In genomic region chr5:10725636-10726035, GRCh38 we compare ENCODE assay signal across 2 cellular contexts.
TF ChIP-seq lines count a peak whose summit lies in the region.

No MANE protein-coding gene starts in this region.

TF ChIP-seq in SK-N-SH, 30 proteins besides CTCF, POLR2A, EP300 and RAD21 (continued from another document):
- no peak for TF ChIP-seq REST (IDR thresholded peaks at IDR 0.05; ENCODE audit: low read depth, low read length)
- TF ChIP-seq JUND (IDR thresholded peaks at IDR 0.05): no peak
- no peak for TF ChIP-seq FOXM1 (IDR thresholded peaks at IDR 0.05; ENCODE audit: low read depth)
- TF ChIP-seq TCF12 (IDR thresholded peaks at IDR 0.05): no peak
- no peak for TF ChIP-seq SMC3 (IDR thresholded peaks at IDR 0.05; ENCODE audit: low read depth, low read length)
- TF ChIP-seq USF1 (IDR thresholded peaks at IDR 0.05; ENCODE audit: borderline replicate concordance, low read depth): no peak
- no peak for TF ChIP-seq NRF1 (IDR thresholded peaks at IDR 0.05; ENCODE audit: low read depth, low read length)
- no peak for TF ChIP-seq MAX (IDR thresholded peaks at IDR 0.05; ENCODE audit: low read depth)
- no peak for TF ChIP-seq MEF2A (IDR thresholded peaks at IDR 0.05; ENCODE audit: borderline replicate concordance, low read depth)
- no peak for TF ChIP-seq PBX3 (IDR thresholded peaks at IDR 0.05)
- TF ChIP-seq GATA2 (CRISPR knock-in tag; IDR thresholded peaks at IDR 0.05): no peak

TF ChIP-seq in SK-N-SH treated with all-trans-retinoic acid at 6 μM for 48 hours, 23 proteins besides CTCF, POLR2A, EP300 and RAD21 (continued from another document):
- no peak for TF ChIP-seq TSHZ2 (CRISPR knock-in tag; IDR thresholded peaks at IDR 0.05)
- TF ChIP-seq ARNTL (CRISPR knock-in tag; IDR thresholded peaks at IDR 0.05; ENCODE audit: borderline replicate concordance, low read depth): no peak
- no peak for TF ChIP-seq CREB5 (CRISPR knock-in tag; IDR thresholded peaks at IDR 0.05; ENCODE audit: low read depth)
- no peak for TF ChIP-seq SNAI2 (CRISPR knock-in tag; IDR thresholded peaks at IDR 0.05)
- TF ChIP-seq ZFP30 (CRISPR knock-in tag; IDR thresholded peaks at IDR 0.05): no peak
- no peak for TF ChIP-seq BACH2 (CRISPR knock-in tag; IDR thresholded peaks at IDR 0.05; ENCODE audit: borderline replicate concordance)
- TF ChIP-seq PATZ1 (CRISPR knock-in tag; IDR thresholded peaks at IDR 0.05; ENCODE audit: borderline replicate concordance): no peak
- no peak for TF ChIP-seq CSRNP3 (CRISPR knock-in tag; IDR thresholded peaks at IDR 0.05)
- no peak for TF ChIP-seq ZNF565 (CRISPR knock-in tag; conservative IDR thresholded peaks at IDR 0.05; ENCODE audit: low read depth)
- no peak for TF ChIP-seq ZNF8 (CRISPR knock-in tag; IDR thresholded peaks at IDR 0.05)
- no peak for TF ChIP-seq ISL1 (CRISPR knock-in tag; IDR thresholded peaks at IDR 0.05)
TF ChIP-seq in SK-N-SH treated with all-trans-retinoic acid at 6 μM for 48 hours: peak in this region for 0.
